ENCODE assay signal across 21 cellular contexts in genomic region chr5:135011355-135012032, GRCh38. TPM values are rescaled to one million over a fixed set of nuclear protein-coding genes. Genes with fewer than 3 reads are reported as not detected.
"Had no signal": no experiment of that assay in that cellular context is flagged by ENCODE, and none has a peak within 500 bp of the region (broad histone marks: within the 10 kb centered on the region; RNA-seq: fewer than 3 reads in every experiment).

No MANE protein-coding gene starts in this region.

- ATAC-seq: activated T-helper 17 cell treated with anti-CD3 and anti-CD28 coated beads, Interleukin-2, amount 50 U/mL, for 72 hours; naive thymus-derived CD4-positive, alpha-beta T cell; sciatic nerve; stimulated activated memory B cell treated with anti-CD40 and anti-IgM and Interleukin-4, amounts not matched to agents 10 μg/mL and 1 μg/mL and 100 μg/mL, for 72 hours had no signal

- H3K27ac ChIP-seq: cardiac muscle cell, dorsolateral prefrontal cortex, neural progenitor cell, ovary, thoracic aorta, upper lobe of left lung had no signal

- H3K36me3 Mint-ChIP-seq: activated naive CD8-positive, alpha-beta T cell treated with anti-CD3 and anti-CD28 coated beads for 36 hours; neural progenitor cell had no signal

- H3K4me1 Mint-ChIP-seq: activated naive CD8-positive, alpha-beta T cell treated with anti-CD3 and anti-CD28 coated beads for 36 hours; activated T-helper 17 cell treated with anti-CD3 and anti-CD28 coated beads, Interleukin-2, amount 50 U/mL, for 72 hours; naive thymus-derived CD4-positive, alpha-beta T cell; neural progenitor cell; stimulated activated memory B cell treated with anti-CD40 and anti-IgM and Interleukin-4, amounts not matched to agents 10 μg/mL and 1 μg/mL and 100 μg/mL, for 72 hours had no signal

- H3K9ac ChIP-seq: neural progenitor cell had no signal

- H3K4me3 ChIP-seq: cardiac muscle cell, dorsolateral prefrontal cortex, neural progenitor cell, ovary, thoracic aorta, upper lobe of left lung had no signal

- FAIRE-seq: frontal cortex, TTC549 had no signal

- H3K4me1 ChIP-seq: neural progenitor cell had no signal

- H3K9me3 Mint-ChIP-seq: activated naive CD8-positive, alpha-beta T cell treated with anti-CD3 and anti-CD28 coated beads for 36 hours; activated T-helper 17 cell treated with anti-CD3 and anti-CD28 coated beads, Interleukin-2, amount 50 U/mL, for 72 hours; naive thymus-derived CD4-positive, alpha-beta T cell; neural progenitor cell; stimulated activated memory B cell treated with anti-CD40 and anti-IgM and Interleukin-4, amounts not matched to agents 10 μg/mL and 1 μg/mL and 100 μg/mL, for 72 hours; T-helper 2 cell treated with Interferon-gamma antibody and Interleukin-4, amounts not matched to agents 5 μg/mL and 100 μg/mL, for 36 hours had no signal

- H3K27me3 Mint-ChIP-seq: activated naive CD8-positive, alpha-beta T cell treated with anti-CD3 and anti-CD28 coated beads for 36 hours; activated T-helper 17 cell treated with anti-CD3 and anti-CD28 coated beads, Interleukin-2, amount 50 U/mL, for 72 hours; stimulated activated memory B cell treated with anti-CD40 and anti-IgM and Interleukin-4, amounts not matched to agents 10 μg/mL and 1 μg/mL and 100 μg/mL, for 72 hours had no signal

- H3K4me3 Mint-ChIP-seq: activated naive CD8-positive, alpha-beta T cell treated with anti-CD3 and anti-CD28 coated beads for 36 hours; activated T-helper 17 cell treated with anti-CD3 and anti-CD28 coated beads, Interleukin-2, amount 50 U/mL, for 72 hours; naive thymus-derived CD4-positive, alpha-beta T cell; neural progenitor cell; stimulated activated memory B cell treated with anti-CD40 and anti-IgM and Interleukin-4, amounts not matched to agents 10 μg/mL and 1 μg/mL and 100 μg/mL, for 72 hours; T-helper 2 cell treated with Interferon-gamma antibody and Interleukin-4, amounts not matched to agents 5 μg/mL and 100 μg/mL, for 36 hours had no signal

- H3K4me2 ChIP-seq: neural progenitor cell had no signal

- H2AFZ ChIP-seq: neural progenitor cell had no signal

- H3K27ac Mint-ChIP-seq: activated naive CD8-positive, alpha-beta T cell treated with anti-CD3 and anti-CD28 coated beads for 36 hours; activated T-helper 17 cell treated with anti-CD3 and anti-CD28 coated beads, Interleukin-2, amount 50 U/mL, for 72 hours; naive thymus-derived CD4-positive, alpha-beta T cell; neural progenitor cell; stimulated activated memory B cell treated with anti-CD40 and anti-IgM and Interleukin-4, amounts not matched to agents 10 μg/mL and 1 μg/mL and 100 μg/mL, for 72 hours; T-helper 2 cell treated with Interferon-gamma antibody and Interleukin-4, amounts not matched to agents 5 μg/mL and 100 μg/mL, for 36 hours had no signal

- H3K27me3 ChIP-seq: neural progenitor cell, ovary, upper lobe of left lung had no signal

- H3K9me3 ChIP-seq: ovary, thoracic aorta, upper lobe of left lung had no signal

- DNase-seq: activated CD4-positive, alpha-beta T cell treated with anti-CD3 and anti-CD28 coated beads, Interleukin-2, amount 50 U/mL, for 4 hours; activated naive CD4-positive, alpha-beta T cell; activated naive CD8-positive, alpha-beta T cell treated with anti-CD3 and anti-CD28 coated beads for 36 hours; amniotic stem cell; mesenchymal stem cell; naive thymus-derived CD4-positive, alpha-beta T cell; stimulated activated CD4-positive, alpha-beta T cell treated with anti-CD3 and anti-CD28 coated beads, Interleukin-4, amount 100 ng/mL, for 4 hours had no signal

- H3K36me3 ChIP-seq: cardiac muscle cell, neural progenitor cell, ovary, thoracic aorta, upper lobe of left lung had no signal

RNA-seq across cellular contexts. Expression of gene PITX1, which starts 22.5 kb away (rescaled TPM):
- total RNA-seq: activated naive CD8-positive, alpha-beta T cell treated with anti-CD3 and anti-CD28 coated beads for 36 hours; activated T-helper 17 cell treated with anti-CD3 and anti-CD28 coated beads, Interleukin-2, amount 50 U/mL, for 72 hours; cardiac muscle cell; frontal cortex; liver; thoracic aorta had no signal
- polyA plus RNA-seq: naive thymus-derived CD4-positive, alpha-beta T cell had no signal

RNA-seq across cellular contexts. Expression of gene CATSPER3, which starts 43.8 kb away (rescaled TPM):
- total RNA-seq: cardiac muscle cell, pulmonary artery endothelial cell, thoracic aorta had no signal
